8 cellular contexts compared by ENCODE assay signal in the genomic region with DNA sequence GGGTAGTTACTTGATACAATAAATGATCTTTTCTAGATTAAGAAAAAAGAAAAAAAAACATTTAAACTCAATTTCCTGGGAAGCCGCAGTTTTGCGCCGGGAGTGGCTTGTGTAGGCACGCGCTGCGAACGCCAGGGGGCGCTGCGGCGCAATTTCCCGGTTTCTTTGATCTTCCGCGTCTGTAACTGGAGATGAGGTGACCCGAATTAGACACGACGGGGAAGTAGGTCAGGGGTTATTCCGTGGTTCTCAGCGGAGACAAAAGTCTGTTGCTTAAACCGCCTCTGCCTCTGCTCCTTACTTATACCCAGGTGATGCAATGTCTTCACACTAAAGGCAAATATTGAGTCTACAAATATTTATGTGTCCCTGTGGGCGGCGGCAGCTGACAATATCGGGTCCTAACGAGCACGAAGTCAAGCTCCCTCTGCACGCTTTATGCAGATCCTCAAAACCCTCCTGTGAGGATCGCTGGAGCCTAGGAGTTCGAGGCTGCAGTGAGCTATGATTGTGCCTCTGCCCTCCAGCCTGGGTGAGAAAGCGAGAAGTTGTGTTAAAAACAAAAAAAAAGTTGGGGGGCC. TPM values are rescaled to one million over a fixed set of nuclear protein-coding genes. Genes with fewer than 3 reads are reported as not detected.
DNase-seq lines count a peak whose midpoint lies in the region; ATAC-seq and TF ChIP-seq lines count a peak whose summit lies in the region.

No MANE protein-coding gene starts in this region.

- peaks cover 12% of the 10 kb centered on the region for H3K36me3 Mint-ChIP-seq in dendritic cell treated with granulocyte-macrophage colony-stimulating factor and Interleukin-4, amounts not matched to agents 40 ng/mL and 50 ng/mL, for 4 days (ENCODE audit: low read depth)

- H3K36me3 ChIP-seq in BLaER1 treated with 17β-estradiol and CSF1 and Interleukin-3, amounts not matched to agents 10 nM and 100 nM, result peaks cover 3 to 13% (median 5%) of the 10 kb centered on the region in 11 experiments; a peak in 13 of 22 replicates
- no peaks in the 10 kb centered on the region for H3K36me3 ChIP-seq in right lobe of liver

- H3K4me3 Mint-ChIP-seq in dendritic cell treated with granulocyte-macrophage colony-stimulating factor and Interleukin-4, amounts not matched to agents 40 ng/mL and 50 ng/mL, for 4 days, result peak overlapping the region; percentile 55

- H3K9me3 Mint-ChIP-seq in dendritic cell treated with granulocyte-macrophage colony-stimulating factor and Interleukin-4, amounts not matched to agents 40 ng/mL and 50 ng/mL, for 4 days, result no peaks in the 10 kb centered on the region

- WGBS in right lobe of liver (ENCODE audit: insufficient coverage, low coverage, low lambda C conversion rate, missing lambda C conversion rate), result under 1% methylated on average over 27 of the region's 28 CpGs

- peak overlapping the region; percentile 75 for H3K27ac Mint-ChIP-seq in dendritic cell treated with granulocyte-macrophage colony-stimulating factor and Interleukin-4, amounts not matched to agents 40 ng/mL and 50 ng/mL, for 4 days

- H3K27me3 Mint-ChIP-seq in dendritic cell treated with granulocyte-macrophage colony-stimulating factor and Interleukin-4, amounts not matched to agents 40 ng/mL and 50 ng/mL, for 4 days, result peaks cover 2% of the 10 kb centered on the region

- H3K9ac ChIP-seq in BLaER1 treated with 17β-estradiol and CSF1 and Interleukin-3, amounts not matched to agents 10 nM and 100 nM, result peak overlapping the region in 9 of 11 experiments; percentile 31 to 73 (median 62); a peak in 15 of 22 replicates

- peak; percentile 70 for DNase-seq in NCI-H748 (lab: John Stamatoyannopoulos, UW; ENCODE audit: unreplicated experiment)
- DNase-seq in activated CD4-positive, alpha-beta T cell treated with anti-CD3 and anti-CD28 coated beads, Interleukin-2, amount 50 U/mL, for 4 hours, result peak; percentile 81 to 84
- DNase-seq in right lobe of liver, result peak; percentile 79 to 91 (median 90)
- peak; percentile 87 for DNase-seq in stimulated activated CD4-positive, alpha-beta T cell treated with anti-CD3 and anti-CD28 coated beads, Interleukin-4, amount 100 ng/mL, for 24 hours

- H3K4me1 ChIP-seq in BLaER1 treated with 17β-estradiol and CSF1 and Interleukin-3, amounts not matched to agents 10 nM and 100 nM, result peaks cover 25 to 61% (median 50%) of the 10 kb centered on the region in 10 experiments
- peaks cover 0 to 9% (median 3%) of the 10 kb centered on the region in 4 donors for H3K4me1 ChIP-seq in right lobe of liver

- H3K4me1 Mint-ChIP-seq in dendritic cell treated with granulocyte-macrophage colony-stimulating factor and Interleukin-4, amounts not matched to agents 40 ng/mL and 50 ng/mL, for 4 days (ENCODE audit: low read depth), result peaks cover 42% of the 10 kb centered on the region

- ATAC-seq in HG03196 (IDR thresholded peaks at IDR 0.05; ENCODE audit: unreplicated experiment) (peak; percentile 46), right lobe of liver (peak; percentile 86 to 92 (median 90)), HG03025 (IDR thresholded peaks at IDR 0.05; ENCODE audit: low FRiP score, unreplicated experiment) (no peak)

- H4K20me1 ChIP-seq in BLaER1 treated with 17β-estradiol and CSF1 and Interleukin-3, amounts not matched to agents 10 nM and 100 nM, result no peaks in the 10 kb centered on the region

- H3K9me3 ChIP-seq in BLaER1 treated with 17β-estradiol and CSF1 and Interleukin-3, amounts not matched to agents 10 nM and 100 nM (replicated peaks in 1 of 11), result no peaks in the 10 kb centered on the region
- H3K9me3 ChIP-seq in right lobe of liver, result no peaks in the 10 kb centered on the region

- TF ChIP-seq POLR2A in right lobe of liver (IDR thresholded peaks at IDR 0.05), result no peak

- peak; percentile 97 to 99 (median 98) for TF ChIP-seq CTCF in right lobe of liver (IDR thresholded peaks at IDR 0.05)

- peak overlapping the region in 10 of 11 experiments; percentile 9 to 81 (median 76); a peak in 19 of 22 replicates for H3K27ac ChIP-seq in BLaER1 treated with 17β-estradiol and CSF1 and Interleukin-3, amounts not matched to agents 10 nM and 100 nM
- peak overlapping the region in 1 of 3 donors; percentile 19 for H3K27ac ChIP-seq in right lobe of liver

- H3K4me2 ChIP-seq in BLaER1 treated with 17β-estradiol and CSF1 and Interleukin-3, amounts not matched to agents 10 nM and 100 nM, result peak overlapping the region; percentile 67 to 88 (median 76)

- intact Hi-C loops in dendritic cell treated with granulocyte-macrophage colony-stimulating factor and Interleukin-4, amounts not matched to agents 40 ng/mL and 50 ng/mL, for 4 days (cut with micrococcal nuclease), result loop anchor here (1.0 kb wide), 1 partner anchor 28 kb away; a partner anchor contains a TSS
- intact Hi-C loops in right lobe of liver (cut with DNase I), result no loop called here

- peak overlapping the region in 6 of 10 experiments; percentile 9 to 43 (median 28); a peak in 6 of 20 replicates for H3K4me3 ChIP-seq in BLaER1 treated with 17β-estradiol and CSF1 and Interleukin-3, amounts not matched to agents 10 nM and 100 nM
- no peak overlapping the region for H3K4me3 ChIP-seq in right lobe of liver

- H3K27me3 ChIP-seq in BLaER1 treated with 17β-estradiol and CSF1 and Interleukin-3, amounts not matched to agents 10 nM and 100 nM, result peaks cover 0 to 6% (median 0%) of the 10 kb centered on the region in 11 experiments; a peak in 2 of 22 replicates
- H3K27me3 ChIP-seq in right lobe of liver, result no peaks in the 10 kb centered on the region

RNA-seq across cellular contexts. Expression of a gene that starts 15.2 kb away (rescaled TPM):
- 10 to 100 TPM; 27.5 to 45.7 (median 39.1) TPM for total RNA-seq in right lobe of liver

RNA-seq across cellular contexts. Expression of a gene that starts 16.7 kb away (rescaled TPM):
- 1 to 10 TPM in 1 of 6 experiments, under 1 TPM in 1, not detected in 4; 0.63 to 2.4 TPM for total RNA-seq in right lobe of liver

RNA-seq across cellular contexts. Expression of a gene that starts 18.6 kb away (rescaled TPM):
- total RNA-seq in right lobe of liver, result 1 to 10 TPM in 1 of 6 experiments, under 1 TPM in 2, not detected in 3; 0.90 to 1.5 (median 0.95) TPM

RNA-seq across cellular contexts. Expression of a gene that starts 22.6 kb away (rescaled TPM):
- 10 to 100 TPM in 4 of 6 experiments, 1 to 10 TPM in 2; 6.8 to 83.9 (median 56.5) TPM for total RNA-seq in right lobe of liver

RNA-seq across cellular contexts. Expression of a gene that starts 22.8 kb away (rescaled TPM):
- total RNA-seq in right lobe of liver, result 10 to 100 TPM; 12.8 to 21.3 (median 17.8) TPM

Comparison
In these comparisons a context has a peak if more than half of its experiments do, and no peak if none do; other contexts are left out.
1. H3K4me3 ChIP-seq: peak in BLaER1 treated with 17β-estradiol and CSF1 and Interleukin-3, amounts not matched to agents 10 nM and 100 nM (6 of 10); none in right lobe of liver (0 of 3).
2. Peak in every context shown above with its lines, with median percentiles within 50 percentile points of each other: DNase-seq.